ENCODE assay signal across 8 cellular contexts in the genomic region with DNA sequence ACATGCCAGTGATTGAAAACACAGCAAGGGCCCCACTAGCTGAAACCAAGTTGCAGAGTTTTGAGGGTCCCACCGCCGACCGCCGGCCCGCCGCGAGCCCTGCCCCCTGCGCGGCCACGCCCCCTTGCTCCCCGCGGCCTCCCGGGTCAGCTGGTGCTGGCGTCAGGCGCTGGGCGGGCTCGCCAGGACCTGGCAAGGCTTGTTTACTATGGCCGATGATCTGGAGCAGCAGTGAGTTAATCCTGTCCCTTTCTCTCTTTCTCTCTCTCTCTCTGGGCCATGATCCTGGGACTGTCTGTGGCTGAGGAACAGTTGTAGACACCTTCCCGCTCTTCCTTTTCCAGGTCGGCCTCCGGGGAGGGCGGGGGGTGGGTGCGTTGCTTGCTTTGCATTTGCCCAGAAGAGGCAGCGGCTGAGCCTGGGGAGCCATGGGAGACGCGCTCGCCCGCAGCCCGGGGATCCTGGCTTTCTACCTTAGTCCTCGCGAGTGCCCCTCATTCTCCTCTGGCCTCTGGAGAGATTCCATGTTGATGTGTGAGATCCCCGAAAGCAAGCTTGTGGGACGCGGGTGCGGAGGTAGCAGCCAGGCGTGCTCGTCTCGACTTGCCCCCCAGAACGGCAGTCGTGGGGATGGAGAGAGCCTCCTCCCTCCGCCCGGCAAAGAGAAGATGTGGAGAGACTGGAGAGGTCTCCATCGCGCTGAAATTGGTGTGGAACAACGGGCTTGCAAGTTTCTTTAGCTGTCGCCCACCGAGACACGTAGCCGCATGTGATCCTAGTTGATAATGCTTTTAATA. TPM values are rescaled to one million over a fixed set of nuclear protein-coding genes. Genes with fewer than 3 reads are reported as not detected.
DNase-seq lines count a peak whose midpoint lies in the region; ATAC-seq and TF ChIP-seq lines count a peak whose summit lies in the region.

A gene with protein sequence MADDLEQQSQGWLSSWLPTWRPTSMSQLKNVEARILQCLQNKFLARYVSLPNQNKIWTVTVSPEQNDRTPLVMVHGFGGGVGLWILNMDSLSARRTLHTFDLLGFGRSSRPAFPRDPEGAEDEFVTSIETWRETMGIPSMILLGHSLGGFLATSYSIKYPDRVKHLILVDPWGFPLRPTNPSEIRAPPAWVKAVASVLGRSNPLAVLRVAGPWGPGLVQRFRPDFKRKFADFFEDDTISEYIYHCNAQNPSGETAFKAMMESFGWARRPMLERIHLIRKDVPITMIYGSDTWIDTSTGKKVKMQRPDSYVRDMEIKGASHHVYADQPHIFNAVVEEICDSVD (plus strand): TSS at position 202 of the 797 bp plus-strand sequence. CDS start 7 bp downstream, at position 209.

- H3K27ac Mint-ChIP-seq in activated B cell treated with CpG ODN at 0.5 μM for 24 hours = peak within 1 kb of the TSS; percentile 88

- peak within 1 kb of the TSS; percentile 95 for H3K4me3 Mint-ChIP-seq in activated B cell treated with CpG ODN at 0.5 μM for 24 hours

- H3K9me3 ChIP-seq in colonic mucosa = no peaks in the 10 kb centered on the region

- H3K9ac ChIP-seq in colonic mucosa (ENCODE audit: low read depth in 2 of 2, low read length in 2 of 2) = peak within 1 kb of the TSS; percentile 85 to 89

- H3K4me1 ChIP-seq in colonic mucosa = no peaks in the 10 kb centered on the region

- H3K36me3 Mint-ChIP-seq in activated B cell treated with CpG ODN at 0.5 μM for 24 hours (ENCODE audit: low read depth) = peaks cover 23% of the 10 kb centered on the region

- DNase-seq in NCI-H187 (lab: John Stamatoyannopoulos, UW) = peak; percentile 20 to 51
- DNase-seq in NCI-H187 treated with DMSO at 0.1 percent for 48 hours (lab: John Stamatoyannopoulos, UW) = no peak
- no peak for DNase-seq in HFF-Myc (ENCODE audit: extremely low read depth, low read depth)
- DNase-seq in NCI-H1092 treated with DMSO at 0.1 percent for 48 hours (lab: John Stamatoyannopoulos, UW) = peak; percentile 50
- peak; percentile 71 for DNase-seq in activated B cell treated with CpG ODN at 0.5 μM for 24 hours
- peak; percentile 90 for DNase-seq in colonic mucosa
- DNase-seq in kidney glomerular epithelial cell (lab: John Stamatoyannopoulos, UW) = peak; percentile 32
- peak in 3 of 4 experiments; percentile 27 to 34 (median 29) for DNase-seq in stimulated activated CD4-positive, alpha-beta T cell treated with anti-CD3 and anti-CD28 coated beads, Interleukin-1b, Interleukin-23, amount 100 ng/mL, for 24 hours (ENCODE audit: low read depth in 4 of 4, low spot score in 1 of 4)

- POLR2A ChIA-PET in activated B cell treated with CpG ODN at 0.5 μM for 24 hours (lab: Charles Lee) = interaction anchor here (0.5 to 2.1 kb wide), 12 partner anchors 9 to 1570 kb away, joined by 3 to 40 read pairs (median 4); partner anchors contain the start of genes ACIN1, DAD1, OXA1L and RBM23

- H3K4me3 ChIP-seq in HFF-Myc (replicated peaks; ENCODE audit: low read depth, low read length) (peak within 1 kb of the TSS; percentile 72), colonic mucosa (peak within 1 kb of the TSS; percentile 56)

- H3K27ac ChIP-seq in colonic mucosa = peak within 1 kb of the TSS; percentile 88

- peak; percentile 90 for ATAC-seq in activated B cell treated with CpG ODN at 0.5 μM for 24 hours (ENCODE audit: low read depth)

- H3K27me3 ChIP-seq in colonic mucosa = no peaks in the 10 kb centered on the region

- peaks cover under 1% of the 10 kb centered on the region for H3K36me3 ChIP-seq in colonic mucosa

- no peak for TF ChIP-seq CTCF in HFF-Myc (IDR thresholded peaks at IDR 0.05; ENCODE audit: low read depth, low read length, missing control alignments)
- no peak for TF ChIP-seq CTCF in activated B cell treated with CpG ODN at 0.5 μM for 24 hours (IDR thresholded peaks at IDR 0.05)
- no peak for TF ChIP-seq CTCF in colonic mucosa (IDR thresholded peaks at IDR 0.05)

- H3K4me1 Mint-ChIP-seq in activated B cell treated with CpG ODN at 0.5 μM for 24 hours = peaks cover 28% of the 10 kb centered on the region

- intact Hi-C loops in activated B cell treated with CpG ODN at 0.5 μM for 24 hours (cut with micrococcal nuclease) = loop anchor here (1.0 kb wide), 2 partner anchors 9 to 28 kb away; partner anchors contain the start of gene DAD1
- intact Hi-C loops in colonic mucosa (cut with DNase I) = no loop called here

- H3K27me3 Mint-ChIP-seq in activated B cell treated with CpG ODN at 0.5 μM for 24 hours = peaks cover 2% of the 10 kb centered on the region

- CTCF ChIA-PET in activated B cell treated with CpG ODN at 0.5 μM for 24 hours (lab: Charles Lee) = interaction anchor here (1.1 to 2.1 kb wide), 6 partner anchors 9 to 470 kb away, joined by 3 to 14 read pairs (median 5); partner anchors contain the start of gene DAD1

- H3K9me3 Mint-ChIP-seq in activated B cell treated with CpG ODN at 0.5 μM for 24 hours = no peaks in the 10 kb centered on the region

RNA-seq across cellular contexts. Expression of the gene that starts here (rescaled TPM):
- total RNA-seq in activated B cell treated with CpG ODN at 0.5 μM for 24 hours = 12.1 and 13.0 TPM in 2 replicates
- 10 to 100 TPM; 14.5 to 32.4 TPM for total RNA-seq in colonic mucosa

Comparison
In these comparisons a context has a peak if more than half of its experiments do, and no peak if none do; other contexts are left out.
1. DNase-seq: peak in NCI-H187 (2 of 2), NCI-H1092 treated with DMSO at 0.1 percent for 48 hours (single experiment), activated B cell treated with CpG ODN at 0.5 μM for 24 hours (single experiment), colonic mucosa (single experiment), kidney glomerular epithelial cell (single experiment) and stimulated activated CD4-positive, alpha-beta T cell treated with anti-CD3 and anti-CD28 coated beads, Interleukin-1b, Interleukin-23, amount 100 ng/mL, for 24 hours (3 of 4); none in NCI-H187 treated with DMSO at 0.1 percent for 48 hours (single experiment) and HFF-Myc (single experiment).